ENCODE assay signal across 14 cellular contexts in genomic region chr11:38594881-38595280, GRCh38.
"Had no signal": no experiment of that assay in that cellular context is flagged by ENCODE, and none has a peak within 500 bp of the region (broad histone marks: within the 10 kb centered on the region; RNA-seq: fewer than 3 reads in every experiment).

No MANE protein-coding gene starts in this region.

- H3K27me3 ChIP-seq: adrenal gland, esophagus squamous epithelium, gastroesophageal sphincter, transverse colon had no signal

- H3K4me1 ChIP-seq: adrenal gland, esophagus squamous epithelium, gastroesophageal sphincter, transverse colon had no signal

- H3K27ac ChIP-seq: adrenal gland, esophagus squamous epithelium, gastroesophageal sphincter, transverse colon had no signal

- H3K9me3 ChIP-seq: adrenal gland, gastroesophageal sphincter, transverse colon had no signal

- H3K36me3 ChIP-seq: adrenal gland, esophagus squamous epithelium, gastroesophageal sphincter, transverse colon had no signal

- DNase-seq: activated T-cell treated with anti-CD3 and anti-CD28 coated beads, Interleukin-2, amount 50 U/mL, for 1 hour; adrenal gland; effector memory CD8-positive, alpha-beta T cell; esophagus squamous epithelium; head of caudate nucleus; left ventricle myocardium superior; occipital lobe; small intestine; stimulated activated CD4-positive, alpha-beta T cell treated with anti-CD3 and anti-CD28 coated beads, Interleukin-15, amount 100 ng/mL, for 24 hours; stimulated activated CD8-positive, alpha-beta memory T cell treated with anti-CD3 and anti-CD28 coated beads, Interleukin-4, amount 100 ng/mL, for 48 hours; stimulated activated naive B cell treated with anti-CD40 and anti-IgM and Interleukin-4, amounts not matched to agents 10 μg/mL and 1 μg/mL and 100 μg/mL, for 72 hours; transverse colon had no signal

- ATAC-seq: effector memory CD8-positive, alpha-beta T cell; gastroesophageal sphincter; left ventricle myocardium superior; sciatic nerve; stimulated activated naive B cell treated with anti-CD40 and anti-IgM and Interleukin-4, amounts not matched to agents 10 μg/mL and 1 μg/mL and 100 μg/mL, for 72 hours had no signal

- H3K4me3 ChIP-seq: adrenal gland, esophagus squamous epithelium, gastroesophageal sphincter, transverse colon had no signal
